ENCODE assay signal across 25 cellular contexts in genomic region chr19:2763687-2764086, GRCh38.
"Had no signal": no experiment of that assay in that cellular context is flagged by ENCODE, and none has a peak within 500 bp of the region (broad histone marks: within the 10 kb centered on the region; RNA-seq: fewer than 3 reads in every experiment).

No MANE protein-coding gene starts in this region.

- ATAC-seq: effector memory CD8-positive, alpha-beta T cell; esophagus mucosa; gastrocnemius medialis; heart right ventricle; left cardiac atrium; left lung; left ventricle myocardium superior; lower lobe of right lung; mucosa of descending colon had no signal

- H3K4me1 ChIP-seq: colonic mucosa, esophagus squamous epithelium, left lung, lower lobe of right lung had no signal

- H3K9me3 ChIP-seq: colonic mucosa, esophagus squamous epithelium, gastrocnemius medialis, heart right ventricle, left lung, lower lobe of right lung, mucosa of descending colon had no signal

- H3K4me3 ChIP-seq: colonic mucosa, esophagus squamous epithelium, gastrocnemius medialis, heart right ventricle, left lung, lower lobe of right lung, mucosa of descending colon had no signal

- H3K27ac ChIP-seq: colonic mucosa, epithelial cell of prostate, esophagus squamous epithelium, gastrocnemius medialis, heart right ventricle, left lung, lower lobe of right lung had no signal

- DNase-seq: colonic mucosa; cortex of kidney; effector CD8-positive, alpha-beta T cell; effector memory CD8-positive, alpha-beta T cell; endodermal cell; erythroblast; esophagus squamous epithelium; foreskin fibroblast; foreskin melanocyte; gastrocnemius medialis; glutamatergic neuron; head of caudate nucleus; heart right ventricle; hippocampal formation; left cardiac atrium; left lung; lower lobe of right lung; mesenchymal stem cell; mucosa of descending colon had no signal

- H3K27me3 ChIP-seq: colonic mucosa, esophagus squamous epithelium, gastrocnemius medialis, heart right ventricle, left lung had no signal

- FAIRE-seq: endometrium, islet of Langerhans, keratinocyte had no signal

- H3K36me3 ChIP-seq: colonic mucosa had no signal
